Comparison of ENCODE assay signal across 18 cellular contexts in the genomic region with DNA sequence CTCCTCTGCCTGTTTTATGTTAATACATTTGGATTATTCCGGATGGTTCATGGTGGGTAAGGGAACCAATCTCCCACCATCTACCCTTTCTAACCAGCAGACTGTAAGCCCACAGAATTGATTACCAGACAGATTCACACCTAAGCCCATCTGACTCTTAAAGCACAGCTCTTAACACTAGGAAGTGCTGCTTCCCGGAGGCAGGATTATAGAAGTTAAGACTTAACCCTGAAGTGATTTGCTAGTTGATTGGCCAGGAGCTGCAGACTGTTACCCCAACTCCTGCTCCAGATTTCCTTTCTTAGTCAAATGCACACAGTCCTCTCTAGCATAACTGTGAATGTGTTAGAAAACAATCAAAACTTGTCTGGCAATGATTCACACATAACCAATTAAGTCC.
DNase-seq lines count a peak whose midpoint lies in the region; ATAC-seq and TF ChIP-seq lines count a peak whose summit lies in the region.
"Had no signal": no experiment of that assay in that cellular context is flagged by ENCODE, and none has a peak within 500 bp of the region (broad histone marks: within the 10 kb centered on the region; RNA-seq: fewer than 3 reads in every experiment).

No MANE protein-coding gene starts in this region.

- H2AFZ ChIP-seq in GM23248 (no peak overlapping the region), SK-N-SH (ENCODE audit: low read depth) (no peak overlapping the region)
- H2AFZ ChIP-seq: PC-9 had no signal

- no peak for TF ChIP-seq CTCF in SK-N-SH (IDR thresholded peaks at IDR 0.05)
- no peak for TF ChIP-seq CTCF in upper lobe of left lung (IDR thresholded peaks at IDR 0.05)

- ATAC-seq in sciatic nerve = peak; percentile 9
- ATAC-seq in upper lobe of left lung (ENCODE audit: low FRiP score in 2 of 2) = no peak
- ATAC-seq: HepG2 had no signal

- H3K36me3 ChIP-seq in GM23248 (ENCODE audit: low read depth) (no peaks in the 10 kb centered on the region), SK-N-SH (replicated peaks in 1 of 2; ENCODE audit: control insufficient read depth in 1 of 2, insufficient read depth in 2 of 2, low read length in 1 of 2) (peaks cover 0 to 8% of the 10 kb centered on the region in 2 experiments), iPS-20b (ENCODE audit: insufficient read depth, low read depth, low read length) (no peaks in the 10 kb centered on the region), upper lobe of left lung (no peaks in the 10 kb centered on the region)
- H3K36me3 ChIP-seq: SJSA1 had no signal

- H3K4me3 ChIP-seq in GM23248 (no peak overlapping the region), SK-N-SH (ENCODE audit: low read depth in 2 of 2, low read length in 1 of 2) (no peak overlapping the region), iPS-20b (ENCODE audit: low read length) (no peak overlapping the region), upper lobe of left lung (no peak overlapping the region)
- H3K4me3 ChIP-seq: PC-9, SJSA1 had no signal

- H3K79me2 ChIP-seq in GM23248 (ENCODE audit: insufficient read depth) (peaks cover 40% of the 10 kb centered on the region), SK-N-SH (ENCODE audit: insufficient read depth) (peaks cover 36% of the 10 kb centered on the region)

- H3K4me2 ChIP-seq in GM23248 (ENCODE audit: unreplicated experiment) = peak overlapping the region; percentile 61
- H3K4me2 ChIP-seq in SK-N-SH = peak overlapping the region; percentile 71
- H3K4me2 ChIP-seq: PC-9 had no signal

- TF ChIP-seq EP300 in SK-N-SH (IDR thresholded peaks at IDR 0.05; ENCODE audit: borderline replicate concordance in 1 of 2, low read depth in 1 of 2, low read length in 1 of 2) = no peak
- TF ChIP-seq EP300 in upper lobe of left lung (IDR thresholded peaks at IDR 0.05) = no peak

- 57 to 61% methylated on average over 2 of the region's 2 CpGs for WGBS in GM23248 (ENCODE audit: low coverage in 1 of 2, low lambda C conversion rate in 2 of 2, missing lambda C conversion rate in 2 of 2), 2 experiments
- WGBS in SK-N-SH (ENCODE audit: low lambda C conversion rate) = 54% methylated on average over 2 of the region's 2 CpGs
- 36 to 48% methylated on average over 2 of the region's 2 CpGs for WGBS in upper lobe of left lung, 2 donors

- DNase-seq in GM23248 (peak; percentile 2), SK-N-SH (no peak), sciatic nerve (ENCODE audit: low spot score) (no peak), UCSD-AML1 (lab: John Stamatoyannopoulos, UW; ENCODE audit: unreplicated experiment) (no peak), upper lobe of left lung (no peak), NCI-H1105 (lab: John Stamatoyannopoulos, UW) (no peak)
- no peak for DNase-seq in activated naive CD4-positive, alpha-beta T cell treated with anti-CD3 and anti-CD28 coated beads, Interleukin-2, amount 50 U/mL, for 16 hours
- DNase-seq: activated CD4-positive, alpha-beta T cell treated with anti-CD3 and anti-CD28 coated beads for 1 hour; foreskin keratinocyte; NCI-H1417 treated with DMSO at 0.1 percent for 48 hours; NCI-H2171 treated with DMSO at 0.1 percent for 48 hours; NCI-H748 treated with DMSO at 0.1 percent for 48 hours; PC-9; substantia nigra; T-helper 9 cell had no signal

- H3K27me3 ChIP-seq in GM23248 (replicated peaks; ENCODE audit: insufficient read depth) = no peaks in the 10 kb centered on the region
- H3K27me3 ChIP-seq in SK-N-SH (ENCODE audit: insufficient read depth) = no peaks in the 10 kb centered on the region
- H3K27me3 ChIP-seq in iPS-20b (ENCODE audit: insufficient read depth, low read length) = no peaks in the 10 kb centered on the region
- no peaks in the 10 kb centered on the region for H3K27me3 ChIP-seq in upper lobe of left lung
- H3K27me3 ChIP-seq: SJSA1 had no signal

- no peak for TF ChIP-seq POLR2A in upper lobe of left lung (IDR thresholded peaks at IDR 0.05)

- no peaks in the 10 kb centered on the region for H3K9me3 ChIP-seq in GM23248 (ENCODE audit: low read depth)
- no peaks in the 10 kb centered on the region for H3K9me3 ChIP-seq in SK-N-SH
- H3K9me3 ChIP-seq in iPS-20b (ENCODE audit: insufficient read depth, low read depth, low read length) = no peaks in the 10 kb centered on the region
- H3K9me3 ChIP-seq in upper lobe of left lung = no peaks in the 10 kb centered on the region
- H3K9me3 ChIP-seq: SJSA1 had no signal

- H3K4me1 ChIP-seq in GM23248 (ENCODE audit: insufficient read depth) (peaks cover 22% of the 10 kb centered on the region), SK-N-SH (ENCODE audit: control insufficient read depth in 1 of 2, insufficient read depth in 2 of 2, low read depth in 1 of 2, low read length in 1 of 2) (peaks cover 11 to 37% of the 10 kb centered on the region in 2 experiments), iPS-20b (ENCODE audit: insufficient read depth, low read length) (peaks cover 9% of the 10 kb centered on the region; the same call in 1 of the 2 replicates), upper lobe of left lung (no peaks in the 10 kb centered on the region)

- H3K27ac ChIP-seq in GM23248 (no peak overlapping the region), SK-N-SH (ENCODE audit: low read depth in 2 of 2, low read length in 1 of 2) (peak overlapping the region in 1 of 2 experiments; percentile 97; a peak in 2 of 4 replicates), iPS-20b (ENCODE audit: low read length) (no peak overlapping the region), upper lobe of left lung (no peak overlapping the region)
- H3K27ac ChIP-seq: foreskin keratinocyte, PC-9, SJSA1 had no signal

- CTCF ChIA-PET in SK-N-SH (lab: Yijun Ruan, JAX) = interaction anchor here (1.2 to 1.3 kb wide), 2 partner anchors 19 to 362 kb away, joined by 3 to 4 read pairs; no protein-coding TSS in a partner anchor

- intact Hi-C loops in sciatic nerve (cut with DNase I) = no loop called here

- POLR2A ChIA-PET in SK-N-SH (lab: Yijun Ruan, JAX) = no interaction called here

- H3K9ac ChIP-seq in GM23248 (no peak overlapping the region), SK-N-SH (peak overlapping the region; percentile 63; the same call in 1 of the 2 replicates), iPS-20b (ENCODE audit: low read depth, low read length) (0 out of 2 replicates have a peak overlapping the region, but pooled peaks have one; percentile 22)

- no peak for TF ChIP-seq RAD21 in SK-N-SH (IDR thresholded peaks at IDR 0.05; ENCODE audit: low read length)

- no peaks in the 10 kb centered on the region for H4K20me1 ChIP-seq in GM23248 (ENCODE audit: insufficient read depth)
- no peaks in the 10 kb centered on the region for H4K20me1 ChIP-seq in SK-N-SH (ENCODE audit: insufficient read depth)

- H3F3A ChIP-seq in GM23248 (ENCODE audit: insufficient read depth) (peaks cover 36% of the 10 kb centered on the region), SK-N-SH (replicated peaks; ENCODE audit: insufficient read depth) (peaks cover 48% of the 10 kb centered on the region)

- in situ Hi-C loops in GM23248 (cut with MboI) = no loop called here

- H3K9me2 ChIP-seq in GM23248 (ENCODE audit: insufficient read depth) (no peaks in the 10 kb centered on the region), SK-N-SH (no peaks in the 10 kb centered on the region)

TF ChIP-seq in SK-N-SH, 30 proteins besides CTCF, POLR2A, EP300 and RAD21:
- TF ChIP-seq GABPA (IDR thresholded peaks at IDR 0.05; ENCODE audit: low read depth) (no peak), TAF1 (IDR thresholded peaks at IDR 0.05; ENCODE audit: borderline replicate concordance, low read depth, low read length) (no peak), FOXM1 (IDR thresholded peaks at IDR 0.05; ENCODE audit: low read depth) (no peak), SIN3A (IDR thresholded peaks at IDR 0.05; ENCODE audit: borderline replicate concordance, low read depth, low read length) (no peak), POLR2AphosphoS5 (IDR thresholded peaks at IDR 0.05; ENCODE audit: low read depth, low read length) (no peak), YY1 (IDR thresholded peaks at IDR 0.05; ENCODE audit: low read depth) (no peak), NFIC (IDR thresholded peaks at IDR 0.05; ENCODE audit: borderline replicate concordance) (no peak)
- TF ChIP-seq, protein P1, sequence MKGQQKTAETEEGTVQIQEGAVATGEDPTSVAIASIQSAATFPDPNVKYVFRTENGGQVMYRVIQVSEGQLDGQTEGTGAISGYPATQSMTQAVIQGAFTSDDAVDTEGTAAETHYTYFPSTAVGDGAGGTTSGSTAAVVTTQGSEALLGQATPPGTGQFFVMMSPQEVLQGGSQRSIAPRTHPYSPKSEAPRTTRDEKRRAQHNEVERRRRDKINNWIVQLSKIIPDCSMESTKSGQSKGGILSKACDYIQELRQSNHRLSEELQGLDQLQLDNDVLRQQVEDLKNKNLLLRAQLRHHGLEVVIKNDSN (IDR thresholded peaks at IDR 0.05; ENCODE audit: borderline replicate concordance, low read depth) = no peak
- TF ChIP-seq, protein P2, sequence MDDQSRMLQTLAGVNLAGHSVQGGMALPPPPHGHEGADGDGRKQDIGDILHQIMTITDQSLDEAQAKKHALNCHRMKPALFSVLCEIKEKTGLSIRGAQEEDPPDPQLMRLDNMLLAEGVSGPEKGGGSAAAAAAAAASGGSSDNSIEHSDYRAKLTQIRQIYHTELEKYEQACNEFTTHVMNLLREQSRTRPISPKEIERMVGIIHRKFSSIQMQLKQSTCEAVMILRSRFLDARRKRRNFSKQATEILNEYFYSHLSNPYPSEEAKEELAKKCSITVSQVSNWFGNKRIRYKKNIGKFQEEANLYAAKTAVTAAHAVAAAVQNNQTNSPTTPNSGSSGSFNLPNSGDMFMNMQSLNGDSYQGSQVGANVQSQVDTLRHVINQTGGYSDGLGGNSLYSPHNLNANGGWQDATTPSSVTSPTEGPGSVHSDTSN (IDR thresholded peaks at IDR 0.05) = no peak
- TF ChIP-seq, protein P3, sequence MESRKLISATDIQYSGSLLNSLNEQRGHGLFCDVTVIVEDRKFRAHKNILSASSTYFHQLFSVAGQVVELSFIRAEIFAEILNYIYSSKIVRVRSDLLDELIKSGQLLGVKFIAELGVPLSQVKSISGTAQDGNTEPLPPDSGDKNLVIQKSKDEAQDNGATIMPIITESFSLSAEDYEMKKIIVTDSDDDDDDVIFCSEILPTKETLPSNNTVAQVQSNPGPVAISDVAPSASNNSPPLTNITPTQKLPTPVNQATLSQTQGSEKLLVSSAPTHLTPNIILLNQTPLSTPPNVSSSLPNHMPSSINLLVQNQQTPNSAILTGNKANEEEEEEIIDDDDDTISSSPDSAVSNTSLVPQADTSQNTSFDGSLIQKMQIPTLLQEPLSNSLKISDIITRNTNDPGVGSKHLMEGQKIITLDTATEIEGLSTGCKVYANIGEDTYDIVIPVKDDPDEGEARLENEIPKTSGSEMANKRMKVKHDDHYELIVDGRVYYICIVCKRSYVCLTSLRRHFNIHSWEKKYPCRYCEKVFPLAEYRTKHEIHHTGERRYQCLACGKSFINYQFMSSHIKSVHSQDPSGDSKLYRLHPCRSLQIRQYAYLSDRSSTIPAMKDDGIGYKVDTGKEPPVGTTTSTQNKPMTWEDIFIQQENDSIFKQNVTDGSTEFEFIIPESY (IDR thresholded peaks at IDR 0.05; ENCODE audit: borderline replicate concordance, low read depth) = no peak
